Comparison of ENCODE assay signal across 8 cellular contexts in the genomic region with DNA sequence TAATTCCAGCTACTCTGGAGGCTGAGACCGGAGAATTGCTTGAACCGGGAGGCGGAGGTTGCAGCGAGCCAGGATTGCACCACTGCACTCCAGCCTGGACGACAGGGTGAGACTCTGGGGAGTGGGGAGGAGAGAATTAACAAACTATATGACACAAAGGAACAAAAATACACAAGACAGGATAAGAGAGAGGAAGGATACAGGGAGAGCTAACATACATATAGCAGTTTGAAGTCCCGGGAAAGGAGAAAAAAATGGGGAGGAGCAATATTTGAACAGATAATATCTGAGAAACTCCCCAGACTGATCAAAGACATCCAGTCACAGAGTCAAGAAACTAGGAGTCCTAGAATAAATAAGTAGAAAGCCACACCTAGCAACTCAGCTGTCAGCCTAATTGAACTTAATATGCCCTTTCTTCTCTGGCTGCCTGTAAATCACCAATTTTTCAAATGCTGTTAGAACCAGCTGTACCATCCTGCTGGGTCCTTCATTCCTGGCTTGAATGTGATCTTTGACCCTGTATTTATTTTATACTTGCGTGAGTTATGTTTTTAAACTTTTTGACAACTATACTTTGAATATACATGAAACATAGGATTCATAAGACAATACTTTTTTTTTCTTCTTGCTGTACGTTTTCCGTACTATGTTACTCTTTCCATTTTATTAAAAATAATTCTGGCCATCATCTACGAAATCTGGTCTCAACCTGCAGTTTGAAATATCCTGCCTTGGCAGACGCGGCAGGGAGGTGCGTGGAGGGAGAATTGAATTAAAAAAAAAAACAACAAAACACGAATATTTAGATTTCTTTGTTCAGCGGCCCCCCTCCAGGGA. TPM values are rescaled to one million over a fixed set of nuclear protein-coding genes. Genes with fewer than 3 reads are reported as not detected.
DNase-seq lines count a peak whose midpoint lies in the region; ATAC-seq, FAIRE-seq and TF ChIP-seq lines count a peak whose summit lies in the region.
"Had no signal": no experiment of that assay in that cellular context is flagged by ENCODE, and none has a peak within 500 bp of the region (broad histone marks: within the 10 kb centered on the region; RNA-seq: fewer than 3 reads in every experiment).

No MANE protein-coding gene starts in this region.

- peak overlapping the region; percentile 94 for H3K9ac ChIP-seq in HepG2 (ENCODE audit: insufficient read depth, low read depth, low read length)

- H3K9me3 ChIP-seq in HepG2 (ENCODE audit: low read length) (peaks cover 15% of the 10 kb centered on the region; the same call in 1 of the 2 replicates), stomach (peaks cover 0 to 13% (median 4%) of the 10 kb centered on the region in 4 donors)

- TF ChIP-seq CTCF in bronchial epithelial cell (IDR thresholded peaks at IDR 0.05; ENCODE audit: insufficient read depth, low read length, severe bottlenecking) (no peak), HepG2 (CRISPR knock-in tag; IDR thresholded peaks at IDR 0.05) (no peak), stomach (IDR thresholded peaks at IDR 0.05) (no peak)

- in situ Hi-C loops in HepG2 (cut with HindIII; ENCODE audit: extremely low pct_ligation_motif_present, low pct_unique_long_range_greater_than_20kb) = no loop called here

- TF ChIP-seq EP300 in HepG2 (IDR thresholded peaks at IDR 0.05; ENCODE audit: low read depth in 2 of 2, low read length in 2 of 2) = peak in 1 of 2 experiments; percentile 88; a peak in 2 of 4 replicates
- TF ChIP-seq EP300 in HepG2 (CRISPR knock-in tag; IDR thresholded peaks at IDR 0.05; ENCODE audit: borderline replicate concordance) = peak; percentile 57; the same call in 1 of the 2 replicates
- no peak for TF ChIP-seq EP300 in stomach (IDR thresholded peaks at IDR 0.05)

- H3K36me3 ChIP-seq in bronchial epithelial cell (ENCODE audit: control insufficient read depth, insufficient read depth, low read length) = no peaks in the 10 kb centered on the region
- H3K36me3 ChIP-seq in HepG2 (replicated peaks in 1 of 2; ENCODE audit: control insufficient read depth in 1 of 2, insufficient read depth in 2 of 2, low read length in 2 of 2) = peaks cover 0 to 5% of the 10 kb centered on the region in 2 experiments; a peak in 2 of 5 replicates
- H3K36me3 ChIP-seq in stomach = no peaks in the 10 kb centered on the region

- no peak for FAIRE-seq in bronchial epithelial cell (lab: Jason Lieb, UNC)
- peak; percentile 61 for FAIRE-seq in HepG2 (lab: Jason Lieb, UNC)

- intact Hi-C loops in HepG2 (cut with micrococcal nuclease; ENCODE audit: unreplicated experiment) (loop anchor here (2.0 kb wide), 1 partner anchor 70 kb away; a partner anchor contains a TSS), stomach (cut with DNase I; ENCODE audit: low total_unique reads) (no loop called here)

- 0 out of 2 replicates have a peak, but pooled peaks have one; percentile 12 for TF ChIP-seq RAD21 in HepG2 (CRISPR knock-in tag; IDR thresholded peaks at IDR 0.05)

- no peak overlapping the region for H2AFZ ChIP-seq in HepG2 (ENCODE audit: low read length)

- BruUV-seq in HepG2 (replicated peaks; lab: Mats Ljungman, UMichigan) = TSS peak; percentile 98

- peaks cover 18% of the 10 kb centered on the region for H4K20me1 ChIP-seq in HepG2 (ENCODE audit: insufficient read depth, low read length)

- CTCF ChIA-PET in HepG2 (lab: Yijun Ruan, JAX; ENCODE audit: low intra/inter-chr PET ratio, low total read pairs) = interaction anchor here (0.9 kb wide), 1 partner anchor 53 kb away, joined by 3 read pairs; no protein-coding TSS in a partner anchor

- H3K27ac ChIP-seq in HepG2 (ENCODE audit: extremely low read length, insufficient read depth, low read length) (peak overlapping the region; percentile 97), stomach (peak overlapping the region; percentile 68 to 87 (median 78))

- TF ChIP-seq POLR2A in HepG2 (IDR thresholded peaks at IDR 0.05; ENCODE audit: insufficient read depth in 1 of 2, low read depth in 2 of 2, low read length in 2 of 2) (0 out of 4 replicates have a peak, but pooled peaks of 1 of the 2 experiments have one; percentile 40), stomach (IDR thresholded peaks at IDR 0.05) (no peak)

- POLR2A ChIA-PET in HepG2 (lab: Yijun Ruan, JAX) = interaction anchor here (0.6 to 8.5 kb wide), 27 partner anchors 9 to 468 kb away, joined by 3 to 218 read pairs (median 7); a partner anchor contains a TSS

- H3K4me2 ChIP-seq in HepG2 (ENCODE audit: low read depth, low read length) = peak overlapping the region; percentile 93

- H3K4me3 ChIP-seq in bronchial epithelial cell (ENCODE audit: low read depth, low read length) (peak overlapping the region; percentile 39), HepG2 (replicated peaks in 1 of 3; ENCODE audit: insufficient read depth in 1 of 3, low read depth in 2 of 3, low read length in 3 of 3) (peak overlapping the region; percentile 69 to 97 (median 94)), stomach (peak overlapping the region; percentile 64 to 70 (median 66))

- H3K4me1 ChIP-seq in HepG2 (ENCODE audit: insufficient read depth, low read length) (peaks cover 48% of the 10 kb centered on the region), stomach (peaks cover 12 to 45% (median 22%) of the 10 kb centered on the region in 4 donors)

- DNase-seq in LHCN-M2 (ENCODE audit: low read depth) (peak; percentile 47), bronchial epithelial cell (ENCODE audit: low read depth) (no peak), HepG2 (ENCODE audit: low spot score) (peak; percentile 92), stomach (no peak), amniotic stem cell (lab: John Stamatoyannopoulos, UW) (no peak)
- DNase-seq: NCI-H446 had no signal

- 2% methylated on average over 15 of the region's 15 CpGs for WGBS in HepG2 (ENCODE audit: low lambda C conversion rate)
- 31 to 40% (median 34%) methylated on average over 15 of the region's 15 CpGs for WGBS in stomach, 5 donors

- no peaks in the 10 kb centered on the region for H3K27me3 ChIP-seq in bronchial epithelial cell (ENCODE audit: control insufficient read depth, insufficient read depth, low read length)
- no peaks in the 10 kb centered on the region; a peak in 1 of 5 replicates for H3K27me3 ChIP-seq in HepG2 (ENCODE audit: control insufficient read depth in 1 of 2, insufficient read depth in 2 of 2, low read length in 2 of 2)
- H3K27me3 ChIP-seq in stomach = peaks cover 0 to 11% (median 10%) of the 10 kb centered on the region in 3 donors

- peak; percentile 13 for ATAC-seq in HepG2
- ATAC-seq in HG03097 (IDR thresholded peaks at IDR 0.05; ENCODE audit: low FRiP score, unreplicated experiment) = no peak
- no peak for ATAC-seq in GM19324 (IDR thresholded peaks at IDR 0.05; ENCODE audit: low FRiP score, unreplicated experiment)

- H3K79me2 ChIP-seq in HepG2 (ENCODE audit: insufficient read depth, low read length) = peaks cover 41% of the 10 kb centered on the region

RNA-seq across cellular contexts. Expression of a gene that starts 0.9 kb away (rescaled TPM):
- 6.1 TPM in 2 replicates for total RNA-seq in LHCN-M2 (2014; rRNA removed)
- polyA plus RNA-seq in LHCN-M2 (2012) = 6.4 TPM
- 0.13 and 0.26 TPM in 2 replicates for total RNA-seq in bronchial epithelial cell
- 106 and 157 TPM in 2 replicates for total RNA-seq in HepG2 (2016; rRNA removed; fragmentation: Illumina TruSeq; extraction: Trizol)
- total RNA-seq in HepG2 (2016; cell fraction: cytosol; rRNA removed; fragmentation: Illumina TruSeq; extraction: Trizol; ENCODE audit: low read depth) = 29.2 and 32.0 TPM in 2 replicates
- 92.9 and 157 TPM in 2 replicates for total RNA-seq in HepG2 (2016; cell fraction: insoluble cytoplasmic fraction; rRNA removed; fragmentation: Illumina TruSeq; extraction: Trizol)
- 59.2 and 68.0 TPM in 2 replicates for total RNA-seq in HepG2 (2016; cell fraction: membrane; rRNA removed; fragmentation: Illumina TruSeq; extraction: Trizol)
- 124 and 147 TPM in 2 replicates for total RNA-seq in HepG2 (2016; cell fraction: nucleus; rRNA removed; fragmentation: Illumina TruSeq; extraction: Trizol)
- polyA plus RNA-seq in HepG2 (2011; rRNA removed) = 266 and 314 TPM in 2 replicates
- 327 and 396 TPM in 2 replicates for polyA plus RNA-seq in HepG2 (2011; cell fraction: cytosol; rRNA removed)
- 158 and 203 TPM in 2 replicates for polyA plus RNA-seq in HepG2 (2011; cell fraction: nucleus; rRNA removed)
- 154 and 189 TPM in 2 replicates for polyA plus RNA-seq in HepG2 (2012)
- polyA plus RNA-seq in HepG2 (2016; cell fraction: cytosol; fragmentation: Illumina TruSeq; extraction: Trizol; ENCODE audit: low read depth) = 34.9 and 39.0 TPM in 2 replicates
- polyA plus RNA-seq in HepG2 (2016; cell fraction: insoluble cytoplasmic fraction; fragmentation: Illumina TruSeq; extraction: Trizol; ENCODE audit: low read depth) = 90.8 and 107 TPM in 2 replicates
- polyA plus RNA-seq in HepG2 (2016; cell fraction: membrane; fragmentation: Illumina TruSeq; extraction: Trizol; ENCODE audit: low read depth) = 49.2 and 51.3 TPM in 2 replicates
- polyA plus RNA-seq in HepG2 (2016; cell fraction: nucleus; fragmentation: Illumina TruSeq; extraction: Trizol; ENCODE audit: insufficient read depth, low read depth) = 203 and 207 TPM in 2 replicates
- polyA minus RNA-seq in HepG2 (2011; rRNA and poly(A)+ RNA removed; ENCODE audit: low replicate concordance) = 399 TPM in 1 of 2 replicates, not detected in the other
- 113 and 138 TPM in 2 replicates for polyA minus RNA-seq in HepG2 (2011; cell fraction: cytosol; rRNA and poly(A)+ RNA removed)
- 86.3 and 96.4 TPM in 2 replicates for polyA minus RNA-seq in HepG2 (2011; cell fraction: nucleus; rRNA and poly(A)+ RNA removed)
- total RNA-seq in stomach = 100 to 1,000 TPM in 1 of 5 donors, 10 to 100 TPM in 4; 11.6 to 546 (median 15.8) TPM
- polyA plus RNA-seq in stomach = 10 to 100 TPM in 2 of 3 donors, 1 to 10 TPM in 1; 4.4 to 10.7 (median 10.4) TPM

RNA-seq across cellular contexts. Expression of a gene that starts 50.5 kb away (rescaled TPM):
- total RNA-seq in LHCN-M2 (2014; rRNA removed) (0.46 TPM in 1 of 2 replicates, not detected in the other), bronchial epithelial cell (not detected in 2 replicates), HepG2 (2016; rRNA removed; fragmentation: Illumina TruSeq; extraction: Trizol) (not detected in 2 replicates), stomach (not detected)
- polyA plus RNA-seq in LHCN-M2 (2012) = 0.35 TPM
- total RNA-seq in HepG2 (2016; cell fraction: cytosol; rRNA removed; fragmentation: Illumina TruSeq; extraction: Trizol; ENCODE audit: low read depth) = not detected in 2 replicates
- not detected in 2 replicates for total RNA-seq in HepG2 (2016; cell fraction: insoluble cytoplasmic fraction; rRNA removed; fragmentation: Illumina TruSeq; extraction: Trizol)
- not detected in 2 replicates for total RNA-seq in HepG2 (2016; cell fraction: membrane; rRNA removed; fragmentation: Illumina TruSeq; extraction: Trizol)
- total RNA-seq in HepG2 (2016; cell fraction: nucleus; rRNA removed; fragmentation: Illumina TruSeq; extraction: Trizol) = not detected in 2 replicates
- polyA plus RNA-seq in HepG2 (2011; rRNA removed) (not detected in 2 replicates), stomach (not detected)
- not detected in 2 replicates for polyA plus RNA-seq in HepG2 (2011; cell fraction: cytosol; rRNA removed)
- not detected in 2 replicates for polyA plus RNA-seq in HepG2 (2011; cell fraction: nucleus; rRNA removed)
- polyA plus RNA-seq in HepG2 (2012) = not detected in 2 replicates
- not detected in 2 replicates for polyA plus RNA-seq in HepG2 (2016; cell fraction: cytosol; fragmentation: Illumina TruSeq; extraction: Trizol; ENCODE audit: low read depth)
- polyA plus RNA-seq in HepG2 (2016; cell fraction: insoluble cytoplasmic fraction; fragmentation: Illumina TruSeq; extraction: Trizol; ENCODE audit: low read depth) = not detected in 2 replicates
- polyA plus RNA-seq in HepG2 (2016; cell fraction: membrane; fragmentation: Illumina TruSeq; extraction: Trizol; ENCODE audit: low read depth) = not detected in 2 replicates
- polyA plus RNA-seq in HepG2 (2016; cell fraction: nucleus; fragmentation: Illumina TruSeq; extraction: Trizol; ENCODE audit: insufficient read depth, low read depth) = not detected in 2 replicates
- 0.32 TPM in 1 of 2 replicates, not detected in the other for polyA minus RNA-seq in HepG2 (2011; rRNA and poly(A)+ RNA removed; ENCODE audit: low replicate concordance)
- not detected in 2 replicates for polyA minus RNA-seq in HepG2 (2011; cell fraction: cytosol; rRNA and poly(A)+ RNA removed)
- polyA minus RNA-seq in HepG2 (2011; cell fraction: nucleus; rRNA and poly(A)+ RNA removed) = not detected in 2 replicates

Comparison
In these comparisons a context has a peak if more than half of its experiments do, and no peak if none do; other contexts are left out.
1. DNase-seq: peak in LHCN-M2 (single experiment) and HepG2 (single experiment); none in bronchial epithelial cell (single experiment), stomach (single experiment) and amniotic stem cell (single experiment).
2. H3K4me3 ChIP-seq: peak in every context shown above with its lines; median percentile 94 in HepG2; 66 in stomach; 39 in bronchial epithelial cell.